Comparison of ENCODE assay signal across 10 cellular contexts in the genomic region with DNA sequence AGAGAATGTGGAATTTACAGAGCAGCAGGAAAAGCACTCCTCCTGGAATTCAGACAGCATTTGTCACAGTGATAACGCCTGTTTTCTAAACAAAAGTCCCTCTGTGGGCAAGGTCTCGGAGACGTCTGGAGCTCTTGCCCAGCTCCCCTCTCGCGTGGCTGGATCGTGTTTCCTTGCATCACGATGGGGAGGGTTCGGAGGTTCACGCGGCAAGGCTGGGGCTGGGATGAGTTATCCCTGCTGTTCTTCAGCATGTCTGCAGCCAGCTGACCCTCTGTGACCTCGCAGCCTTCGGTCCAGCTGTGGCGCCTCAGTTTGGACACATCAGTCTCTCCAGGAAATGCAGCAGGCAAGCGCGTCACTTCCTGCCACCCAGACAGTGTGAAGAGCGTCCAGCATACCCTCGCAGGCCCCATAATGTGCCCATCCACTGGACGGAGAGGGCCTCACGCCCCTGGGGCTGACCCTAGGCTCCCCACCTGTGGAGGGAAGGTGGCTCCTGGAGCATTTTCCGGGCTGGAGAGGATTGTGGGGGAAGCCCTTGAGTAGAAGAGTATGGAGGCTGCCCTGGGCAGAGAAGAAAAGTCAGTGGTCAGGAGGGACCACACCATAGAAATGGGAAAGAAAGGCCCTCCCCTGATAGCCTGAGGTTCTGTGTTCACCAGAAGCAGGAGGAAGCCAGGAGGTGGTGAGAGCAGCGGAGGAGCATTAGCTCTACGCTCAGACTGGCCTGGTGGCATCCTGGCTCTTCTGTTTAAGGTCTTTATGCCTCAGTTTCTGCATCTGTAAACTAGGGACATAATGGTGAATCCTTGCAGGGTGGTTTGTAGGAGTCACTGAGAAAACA. TPM values are rescaled to one million over a fixed set of nuclear protein-coding genes. Genes with fewer than 3 reads are reported as not detected.
A peak's percentile ranks its signal among the peaks of the same experiment; 100 is the strongest.
DNase-seq lines count a peak whose midpoint lies in the region; ATAC-seq, FAIRE-seq and TF ChIP-seq lines count a peak whose summit lies in the region.
"Had no signal": no experiment of that assay in that cellular context is flagged by ENCODE, and none has a peak within 500 bp of the region (broad histone marks: within the 10 kb centered on the region; RNA-seq: fewer than 3 reads in every experiment).

No MANE protein-coding gene starts in this region.

- WGBS in pancreas, 2 donors, result 59 to 67% methylated on average over 22 of the region's 22 CpGs

- no peaks in the 10 kb centered on the region for H3K9me3 ChIP-seq in pancreas
- no peaks in the 10 kb centered on the region for H3K9me3 ChIP-seq in A673 (ENCODE audit: low read depth, low read length, poor library complexity, severe bottlenecking)

- BruUV-seq in A673 (replicated peaks; lab: Mats Ljungman, UMichigan), result no TSS peak

- no peak for FAIRE-seq in pancreas (lab: Jason Lieb, UNC)

- H3K4me3 ChIP-seq in WI38 (ENCODE audit: low read depth, low read length) (peak overlapping the region; percentile 33; the same call in 1 of the 2 replicates), pancreas (no peak overlapping the region), A673 (ENCODE audit: low read depth, low read length, poor library complexity, severe bottlenecking) (no peak overlapping the region)

- TF ChIP-seq CTCF in WI38 (IDR thresholded peaks at IDR 0.05; ENCODE audit: low read depth, low read length) (no peak), pancreas (IDR thresholded peaks at IDR 0.05) (no peak), A673 (conservative IDR thresholded peaks at IDR 0.05; ENCODE audit: low read depth, low read length) (no peak)

- H3K27me3 ChIP-seq in pancreas (no peaks in the 10 kb centered on the region), A673 (replicated peaks; ENCODE audit: insufficient read depth, low read depth, low read length, poor library complexity) (no peaks in the 10 kb centered on the region)

- H3K4me1 ChIP-seq in pancreas (no peaks in the 10 kb centered on the region), A673 (ENCODE audit: insufficient read depth, low read length, poor library complexity, severe bottlenecking) (peaks cover 9% of the 10 kb centered on the region)

- H3K36me3 ChIP-seq in pancreas (no peaks in the 10 kb centered on the region), A673 (ENCODE audit: insufficient read depth, low read length, poor library complexity, severe bottlenecking) (no peaks in the 10 kb centered on the region)

- peak overlapping the region in 1 of 4 donors; percentile 17 for H3K27ac ChIP-seq in pancreas
- no peak overlapping the region for H3K27ac ChIP-seq in A673 (ENCODE audit: low read depth, low read length, poor library complexity, severe bottlenecking)

- CTCF ChIA-PET in A673 (lab: Charles Lee), result interaction anchor here (0.6 kb wide), 1 partner anchor 31 kb away, joined by 3 read pairs; no protein-coding TSS in a partner anchor

- ATAC-seq in Right ventricle myocardium inferior (peak; percentile 93), pancreas (peak in 3 of 4 donors; percentile 56 to 63 (median 59))
- ATAC-seq: stimulated activated memory B cell treated with anti-CD40 and anti-IgM and Interleukin-4, amounts not matched to agents 10 μg/mL and 1 μg/mL and 100 μg/mL, for 72 hours had no signal

- intact Hi-C loops in Right ventricle myocardium inferior (cut with DNase I), result no loop called here
- intact Hi-C loops in pancreas (cut with DNase I), result no loop called here
- intact Hi-C loops in A673 (cut with micrococcal nuclease; ENCODE audit: unreplicated experiment), result no loop called here

- DNase-seq in AG08396 (ENCODE audit: low spot score) (peak; percentile 94), Right ventricle myocardium inferior (ENCODE audit: missing footprints) (peak; percentile 91), pancreas (peak; percentile 31 to 53 (median 40)), A673 (ENCODE audit: low spot score) (no peak), Kasumi-1 (lab: John Stamatoyannopoulos, UW) (no peak), DMS79 (lab: John Stamatoyannopoulos, UW) (no peak)
- no peak for DNase-seq in activated CD8-positive, alpha-beta memory T cell treated with anti-CD3 and anti-CD28 coated beads, Interleukin-2, amount 50 U/mL, for 4 hours
- DNase-seq: CD4-positive, CD25-positive, alpha-beta regulatory T cell had no signal

- POLR2A ChIA-PET in A673 (lab: Charles Lee; ENCODE audit: low non-redundant PET), result no interaction called here

RNA-seq across cellular contexts. Expression of gene GLI2, which starts 30.5 kb away (rescaled TPM):
- 2.2 TPM for total RNA-seq in Right ventricle myocardium inferior
- 1 to 10 TPM in 2 of 6 donors, under 1 TPM in 4; 0.14 to 3.2 (median 0.53) TPM for total RNA-seq in pancreas
- polyA plus RNA-seq in pancreas, result 1 to 10 TPM in 1 of 2 donors, under 1 TPM in 1; 0.14 to 1.6 TPM
- total RNA-seq in A673 (2021), result 8.1 and 10.4 TPM in 2 replicates
- total RNA-seq: CD4-positive, CD25-positive, alpha-beta regulatory T cell had no signal
- polyA plus RNA-seq: CD4-positive, CD25-positive, alpha-beta regulatory T cell had no signal

Comparison
In these comparisons a context has a peak if more than half of its experiments do, and no peak if none do; other contexts are left out.
1. DNase-seq: peak in AG08396 (single experiment), Right ventricle myocardium inferior (single experiment) and pancreas (6 of 6); none in A673 (single experiment), Kasumi-1 (0 of 2), activated CD8-positive, alpha-beta memory T cell treated with anti-CD3 and anti-CD28 coated beads, Interleukin-2, amount 50 U/mL, for 4 hours (single experiment) and DMS79 (single experiment).